ENCODE assay signal across 21 cellular contexts in the genomic region with DNA sequence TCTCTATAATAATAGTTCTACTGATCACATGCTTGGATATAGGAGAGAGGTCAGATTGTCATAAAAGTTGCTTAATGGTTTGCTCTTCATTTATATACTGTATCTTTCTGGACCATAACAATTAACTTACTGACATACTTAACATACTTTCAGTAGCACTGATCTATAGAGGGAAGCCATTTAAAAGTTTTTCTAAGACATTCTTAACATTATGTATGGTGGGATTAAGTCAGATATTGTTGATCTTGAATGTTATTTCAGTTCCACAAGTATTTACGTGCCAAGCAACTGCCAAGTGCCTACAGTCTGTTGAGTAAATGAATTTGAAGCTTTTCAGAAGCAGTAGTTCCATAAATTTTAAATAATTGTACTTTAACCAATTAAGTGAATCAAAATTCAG.
A peak's percentile ranks its signal among the peaks of the same experiment; 100 is the strongest.
DNase-seq lines count a peak whose midpoint lies in the region; ATAC-seq, FAIRE-seq and TF ChIP-seq lines count a peak whose summit lies in the region.
"Had no signal": no experiment of that assay in that cellular context is flagged by ENCODE, and none has a peak within 500 bp of the region (broad histone marks: within the 10 kb centered on the region; RNA-seq: fewer than 3 reads in every experiment).

No MANE protein-coding gene starts in this region.

- no peaks in the 10 kb centered on the region for H4K20me1 ChIP-seq in astrocyte (ENCODE audit: insufficient read depth, low read length)

- no peaks in the 10 kb centered on the region for H3K4me1 ChIP-seq in astrocyte (ENCODE audit: insufficient read depth, low read length)
- H3K4me1 ChIP-seq: SJSA1 had no signal

- peaks cover 3% of the 10 kb centered on the region for H3K36me3 ChIP-seq in astrocyte (ENCODE audit: insufficient read depth, low read length)
- H3K36me3 ChIP-seq: SJSA1 had no signal

- H3K4me3 Mint-ChIP-seq in astrocyte (ENCODE audit: unreplicated experiment) (no peak overlapping the region), osteocyte (ENCODE audit: unreplicated experiment) (no peak overlapping the region), T-helper 17 cell (no peak overlapping the region)
- H3K4me3 Mint-ChIP-seq: B cell had no signal

- DNase-seq in EL (peak; percentile 6), astrocyte (ENCODE audit: low read depth) (no peak), foreskin melanocyte (peak; percentile 2), osteocyte (ENCODE audit: extremely low spot score, unreplicated experiment) (no peak), T-helper 17 cell (no peak), NCI-H1092 (lab: John Stamatoyannopoulos, UW) (no peak), ureter (ENCODE audit: low spot score) (no peak)
- DNase-seq in activated CD4-positive, alpha-beta T cell treated with anti-CD3 and anti-CD28 coated beads for 1 hour, result no peak
- DNase-seq: DMS53, GOT3, KG1, NCI-H1105 treated with DMSO at 0.1 percent for 48 hours, NCI-H2081, NCI-H2171, NCI-H446, OCI-M1 had no signal

- H3K9ac ChIP-seq in astrocyte (ENCODE audit: low read length), result no peak overlapping the region

- peak; percentile 56 for FAIRE-seq in astrocyte (lab: Jason Lieb, UNC)
- FAIRE-seq: D721Med had no signal

- H3K27me3 Mint-ChIP-seq in astrocyte (ENCODE audit: low read depth, unreplicated experiment) (no peaks in the 10 kb centered on the region), osteocyte (ENCODE audit: unreplicated experiment) (no peaks in the 10 kb centered on the region), T-helper 17 cell (no peaks in the 10 kb centered on the region)
- H3K27me3 Mint-ChIP-seq: B cell had no signal

- peaks cover 6% of the 10 kb centered on the region for H3K36me3 Mint-ChIP-seq in astrocyte (ENCODE audit: low read depth, unreplicated experiment)
- H3K36me3 Mint-ChIP-seq in osteocyte (ENCODE audit: unreplicated experiment), result peaks cover 44% of the 10 kb centered on the region
- H3K36me3 Mint-ChIP-seq in T-helper 17 cell (ENCODE audit: low read depth), result peaks cover 10% of the 10 kb centered on the region

- TF ChIP-seq CTCF in astrocyte (IDR thresholded peaks at IDR 0.05; ENCODE audit: insufficient read depth, low read depth, low read length) (no peak), osteocyte (IDR thresholded peaks at IDR 0.05) (no peak)

- no peak overlapping the region for H2AFZ ChIP-seq in astrocyte (ENCODE audit: low read depth, low read length)

- H3K9me3 ChIP-seq in astrocyte (ENCODE audit: insufficient read depth, low read depth, low read length) (no peaks in the 10 kb centered on the region), T-helper 17 cell (ENCODE audit: control insufficient read depth, low read length, poor library complexity, severe bottlenecking) (no peaks in the 10 kb centered on the region)
- H3K9me3 ChIP-seq: SJSA1 had no signal

- H3K4me2 ChIP-seq in astrocyte (ENCODE audit: low read length), result no peak overlapping the region

- ATAC-seq in T-helper 17 cell, result no peak
- ATAC-seq: HCT116, Right ventricle myocardium inferior had no signal

- H3K9me3 Mint-ChIP-seq in astrocyte (ENCODE audit: unreplicated experiment), result no peaks in the 10 kb centered on the region
- H3K9me3 Mint-ChIP-seq in osteocyte (ENCODE audit: unreplicated experiment), result no peaks in the 10 kb centered on the region

- H3K4me3 ChIP-seq in astrocyte (ENCODE audit: insufficient read depth, low read depth, low read length), result no peak overlapping the region
- H3K4me3 ChIP-seq: SJSA1 had no signal

- H3K27ac Mint-ChIP-seq in astrocyte (ENCODE audit: unreplicated experiment) (no peak overlapping the region), osteocyte (ENCODE audit: unreplicated experiment) (peak overlapping the region; percentile 7), T-helper 17 cell (no peak overlapping the region)
- H3K27ac Mint-ChIP-seq: B cell had no signal

- no peaks in the 10 kb centered on the region for H3K79me2 ChIP-seq in astrocyte (ENCODE audit: insufficient read depth, low read length)

- no peaks in the 10 kb centered on the region for H3K27me3 ChIP-seq in astrocyte (ENCODE audit: insufficient read depth, low read length)
- H3K27me3 ChIP-seq: SJSA1 had no signal

- H3K4me1 Mint-ChIP-seq in astrocyte (ENCODE audit: low read depth, unreplicated experiment) (peaks cover 1% of the 10 kb centered on the region), osteocyte (ENCODE audit: unreplicated experiment) (peaks cover 32% of the 10 kb centered on the region), T-helper 17 cell (peaks cover 12% of the 10 kb centered on the region)
- H3K4me1 Mint-ChIP-seq: B cell had no signal

- H3K27ac ChIP-seq in astrocyte (ENCODE audit: low read depth, low read length), result no peak overlapping the region
- H3K27ac ChIP-seq: SJSA1 had no signal

Comparison
In these comparisons a context has a peak if more than half of its experiments do, and no peak if none do; other contexts are left out.
1. DNase-seq: peak in EL (single experiment) and foreskin melanocyte (single experiment); none in astrocyte (single experiment), osteocyte (single experiment), T-helper 17 cell (0 of 3), NCI-H1092 (single experiment), activated CD4-positive, alpha-beta T cell treated with anti-CD3 and anti-CD28 coated beads for 1 hour (single experiment) and ureter (single experiment).